Comparison of ENCODE assay signal across 10 cellular contexts in genomic region chr22:41417622-41418390, GRCh38. TPM values are rescaled to one million over a fixed set of nuclear protein-coding genes. Genes with fewer than 3 reads are reported as not detected.
DNase-seq lines count a peak whose midpoint lies in the region; ATAC-seq and TF ChIP-seq lines count a peak whose summit lies in the region.
"Had no signal": no experiment of that assay in that cellular context is flagged by ENCODE, and none has a peak within 500 bp of the region (broad histone marks: within the 10 kb centered on the region; RNA-seq: fewer than 3 reads in every experiment).

No MANE protein-coding gene starts in this region.

- TF ChIP-seq CTCF in Calu3 (IDR thresholded peaks at IDR 0.05; ENCODE audit: unreplicated experiment) = no peak
- no peak for TF ChIP-seq CTCF in cardiac fibroblast (IDR thresholded peaks at IDR 0.05; ENCODE audit: low read depth, low read length)

- no peaks in the 10 kb centered on the region for H3K9me3 Mint-ChIP-seq in Calu3 (ENCODE audit: low read depth, unreplicated experiment)

- CTCF ChIA-PET in Calu3 (lab: Charles Lee) = interaction anchor here (0.6 to 0.8 kb wide), 2 partner anchors 12 to 45 kb away, joined by 3 to 4 read pairs; no protein-coding TSS in a partner anchor

- no peak overlapping the region for H3K9ac ChIP-seq in rectal smooth muscle tissue (ENCODE audit: low read length)

- H3K36me3 Mint-ChIP-seq in Calu3 (ENCODE audit: insufficient read depth, unreplicated experiment) = peaks cover 28% of the 10 kb centered on the region

- BruUV-seq in Calu3 (replicated peaks; lab: Mats Ljungman, UMichigan) = no TSS peak

- H3K27me3 ChIP-seq in rectal smooth muscle tissue (ENCODE audit: control insufficient read depth, insufficient read depth, low read length) = no peaks in the 10 kb centered on the region

- ATAC-seq in HG03095 (IDR thresholded peaks at IDR 0.05; ENCODE audit: unreplicated experiment) = no peak

- peak overlapping the region; percentile 92 for H3K27ac ChIP-seq in rectal smooth muscle tissue (ENCODE audit: low read depth, low read length)

- H3K4me3 ChIP-seq in cardiac fibroblast (replicated peaks in 1 of 2; ENCODE audit: low read depth in 2 of 2, low read length in 2 of 2) = no peak overlapping the region
- H3K4me3 ChIP-seq in rectal smooth muscle tissue (ENCODE audit: low read length) = no peak overlapping the region
- H3K4me3 ChIP-seq: skin epidermis had no signal

- DNase-seq in Calu3 (peak; percentile 63), cardiac fibroblast (ENCODE audit: low read depth in 2 of 2) (peak; percentile 19 to 64), hypothalamus (lab: John Stamatoyannopoulos, UW) (peak; percentile 48 to 99 (median 95)), NCI-H1436 (lab: John Stamatoyannopoulos, UW) (no peak), COR-L47 (lab: John Stamatoyannopoulos, UW) (no peak), amniotic stem cell (lab: John Stamatoyannopoulos, UW) (no peak)
- DNase-seq: MV-4-11 had no signal

- H3K27ac Mint-ChIP-seq in Calu3 (ENCODE audit: unreplicated experiment) = no peak overlapping the region

- peaks cover 10% of the 10 kb centered on the region for H3K4me1 Mint-ChIP-seq in Calu3 (ENCODE audit: low read depth, unreplicated experiment)

- no peak overlapping the region for H3K4me3 Mint-ChIP-seq in Calu3 (ENCODE audit: low read depth, unreplicated experiment)

- H3K4me1 ChIP-seq in rectal smooth muscle tissue (ENCODE audit: control insufficient read depth, insufficient read depth, low read length) = peaks cover 20% of the 10 kb centered on the region

- no peaks in the 10 kb centered on the region for H3K27me3 Mint-ChIP-seq in Calu3 (ENCODE audit: unreplicated experiment)

- peaks cover under 1% of the 10 kb centered on the region for H3K36me3 ChIP-seq in rectal smooth muscle tissue (ENCODE audit: control insufficient read depth, insufficient read depth, low read length)

- intact Hi-C loops in Calu3 (cut with micrococcal nuclease; ENCODE audit: unreplicated experiment) = no loop called here

RNA-seq across cellular contexts. Expression of gene TOB2, which starts 28.8 kb away (rescaled TPM):
- total RNA-seq in Calu3 (2022) = 57.3 and 64.1 TPM in 2 replicates

RNA-seq across cellular contexts. Expression of gene TEF, which starts 36.1 kb away (rescaled TPM):
- total RNA-seq in Calu3 (2022) = 4.6 and 6.3 TPM in 2 replicates

RNA-seq across cellular contexts. Expression of gene PHF5A, which starts 50.7 kb away (rescaled TPM):
- total RNA-seq in Calu3 (2022) = 53.3 and 68.5 TPM in 2 replicates

RNA-seq across cellular contexts. Expression of gene ACO2, which starts 51.1 kb away (rescaled TPM):
- 94.0 and 94.5 TPM in 2 replicates for total RNA-seq in Calu3 (2022)

Comparison
In these comparisons a context has a peak if more than half of its experiments do, and no peak if none do; other contexts are left out.
1. DNase-seq: peak in Calu3 (single experiment), cardiac fibroblast (2 of 2) and hypothalamus (51 of 51); none in NCI-H1436 (single experiment), COR-L47 (single experiment) and amniotic stem cell (single experiment).